Comparison of ENCODE assay signal across 8 cellular contexts in genomic region chr22:50474711-50475651, GRCh38. TPM values are rescaled to one million over a fixed set of nuclear protein-coding genes. Genes with fewer than 3 reads are reported as not detected.
DNase-seq lines count a peak whose midpoint lies in the region; ATAC-seq and TF ChIP-seq lines count a peak whose summit lies in the region.

A gene with protein sequence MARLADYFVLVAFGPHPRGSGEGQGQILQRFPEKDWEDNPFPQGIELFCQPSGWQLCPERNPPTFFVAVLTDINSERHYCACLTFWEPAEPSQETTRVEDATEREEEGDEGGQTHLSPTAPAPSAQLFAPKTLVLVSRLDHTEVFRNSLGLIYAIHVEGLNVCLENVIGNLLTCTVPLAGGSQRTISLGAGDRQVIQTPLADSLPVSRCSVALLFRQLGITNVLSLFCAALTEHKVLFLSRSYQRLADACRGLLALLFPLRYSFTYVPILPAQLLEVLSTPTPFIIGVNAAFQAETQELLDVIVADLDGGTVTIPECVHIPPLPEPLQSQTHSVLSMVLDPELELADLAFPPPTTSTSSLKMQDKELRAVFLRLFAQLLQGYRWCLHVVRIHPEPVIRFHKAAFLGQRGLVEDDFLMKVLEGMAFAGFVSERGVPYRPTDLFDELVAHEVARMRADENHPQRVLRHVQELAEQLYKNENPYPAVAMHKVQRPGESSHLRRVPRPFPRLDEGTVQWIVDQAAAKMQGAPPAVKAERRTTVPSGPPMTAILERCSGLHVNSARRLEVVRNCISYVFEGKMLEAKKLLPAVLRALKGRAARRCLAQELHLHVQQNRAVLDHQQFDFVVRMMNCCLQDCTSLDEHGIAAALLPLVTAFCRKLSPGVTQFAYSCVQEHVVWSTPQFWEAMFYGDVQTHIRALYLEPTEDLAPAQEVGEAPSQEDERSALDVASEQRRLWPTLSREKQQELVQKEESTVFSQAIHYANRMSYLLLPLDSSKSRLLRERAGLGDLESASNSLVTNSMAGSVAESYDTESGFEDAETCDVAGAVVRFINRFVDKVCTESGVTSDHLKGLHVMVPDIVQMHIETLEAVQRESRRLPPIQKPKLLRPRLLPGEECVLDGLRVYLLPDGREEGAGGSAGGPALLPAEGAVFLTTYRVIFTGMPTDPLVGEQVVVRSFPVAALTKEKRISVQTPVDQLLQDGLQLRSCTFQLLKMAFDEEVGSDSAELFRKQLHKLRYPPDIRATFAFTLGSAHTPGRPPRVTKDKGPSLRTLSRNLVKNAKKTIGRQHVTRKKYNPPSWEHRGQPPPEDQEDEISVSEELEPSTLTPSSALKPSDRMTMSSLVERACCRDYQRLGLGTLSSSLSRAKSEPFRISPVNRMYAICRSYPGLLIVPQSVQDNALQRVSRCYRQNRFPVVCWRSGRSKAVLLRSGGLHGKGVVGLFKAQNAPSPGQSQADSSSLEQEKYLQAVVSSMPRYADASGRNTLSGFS (N-terminal part only) (minus strand): TSS chr22:50475035. CDS start chr22:50474840, 195 bp downstream.

- H3K27ac ChIP-seq in Karpas-422 (ENCODE audit: low read length) (peak within 1 kb of the TSS; percentile 99), SJCRH30 (no peak within 1 kb of the TSS; the same call in 1 of the 2 replicates)

- H4K20me1 ChIP-seq in Karpas-422 (ENCODE audit: insufficient read depth, low read depth, low read length): peaks cover 34% of the 10 kb centered on the region; the same call in 1 of the 2 replicates

- H3K4me3 Mint-ChIP-seq in nephron progenitor cell: peak within 1 kb of the TSS; percentile 91

- no peaks in the 10 kb centered on the region for H3K36me3 ChIP-seq in Karpas-422 (ENCODE audit: insufficient read depth, low read length)
- H3K36me3 ChIP-seq in SJCRH30: peaks cover 4% of the 10 kb centered on the region; the same call in 1 of the 2 replicates

- H3K9me3 ChIP-seq in Karpas-422 (ENCODE audit: low read length) (no peaks in the 10 kb centered on the region), SJCRH30 (replicated peaks) (no peaks in the 10 kb centered on the region)

- peak within 1 kb of the TSS; percentile 89 for H3K9ac ChIP-seq in Karpas-422 (ENCODE audit: low read length)

- no peaks in the 10 kb centered on the region for H3K36me3 Mint-ChIP-seq in nephron progenitor cell (ENCODE audit: low read depth)

- H3K9me3 Mint-ChIP-seq in nephron progenitor cell: peaks cover 3% of the 10 kb centered on the region

- peaks cover 40% of the 10 kb centered on the region for H3K79me2 ChIP-seq in Karpas-422 (ENCODE audit: low read length)

- H3K4me2 ChIP-seq in Karpas-422 (ENCODE audit: low read depth, low read length, poor library complexity, severe bottlenecking): peak within 1 kb of the TSS; percentile 92

- H3K4me1 ChIP-seq in Karpas-422 (ENCODE audit: low read length) (peaks cover 46% of the 10 kb centered on the region), SJCRH30 (peaks cover 32% of the 10 kb centered on the region)

- H3K27me3 Mint-ChIP-seq in nephron progenitor cell (ENCODE audit: low read depth, poor library complexity): peaks cover 26% of the 10 kb centered on the region

- TF ChIP-seq CTCF in fibroblast of villous mesenchyme (IDR thresholded peaks at IDR 0.05; ENCODE audit: insufficient read depth, low read depth, low read length) (no peak), nephron progenitor cell (IDR thresholded peaks at IDR 0.05) (no peak)

- H3K4me3 ChIP-seq in Karpas-422 (ENCODE audit: low read length): peak within 1 kb of the TSS; percentile 83
- peak within 1 kb of the TSS; percentile 65 for H3K4me3 ChIP-seq in SJCRH30
- peak within 1 kb of the TSS; percentile 65 for H3K4me3 ChIP-seq in fibroblast of villous mesenchyme (ENCODE audit: low read depth, low read length)

- peak within 1 kb of the TSS; percentile 97 for H2AFZ ChIP-seq in Karpas-422 (ENCODE audit: low read length)

- ATAC-seq in GM21737 (IDR thresholded peaks at IDR 0.05; ENCODE audit: unreplicated experiment): peak; percentile 59
- ATAC-seq in stimulated activated naive CD8-positive, alpha-beta T cell treated with anti-CD3 and anti-CD28 coated beads, Interleukin-15, Interleukin-2, amounts not matched to agents 100 U/mL and 50 U/mL, for 24 hours: peak; percentile 75

- no peaks in the 10 kb centered on the region for H3K27me3 ChIP-seq in Karpas-422 (ENCODE audit: low read length)
- no peaks in the 10 kb centered on the region for H3K27me3 ChIP-seq in SJCRH30

- DNase-seq in DMS53 (lab: John Stamatoyannopoulos, UW) (peak; percentile 93), Karpas-422 (peak; percentile 95), SJCRH30 (peak; percentile 94 to 97), fibroblast of villous mesenchyme (ENCODE audit: low read depth) (peak; percentile 88), nephron progenitor cell (peak; percentile 95)
- DNase-seq in activated gamma-delta T cell treated with anti-CD3 and anti-CD28 coated beads, Interleukin-2, amount 50 U/mL, for 16 hours (ENCODE audit: low read depth): peak; percentile 84
- DNase-seq in stimulated activated naive CD8-positive, alpha-beta T cell treated with anti-CD3 and anti-CD28 coated beads, Interleukin-15, Interleukin-2, amounts not matched to agents 100 U/mL and 50 U/mL, for 24 hours: peak; percentile 93

- no peaks in the 10 kb centered on the region for H3K9me2 ChIP-seq in Karpas-422 (replicated peaks; ENCODE audit: insufficient read depth, low read length)

- peaks cover 69% of the 10 kb centered on the region for H3K4me1 Mint-ChIP-seq in nephron progenitor cell

- H3K27ac Mint-ChIP-seq in nephron progenitor cell: peak within 1 kb of the TSS; percentile 11

RNA-seq across cellular contexts. Expression of the gene that starts here (rescaled TPM):
- 33.5 and 91.5 TPM in 2 replicates for total RNA-seq in Karpas-422 (2014; rRNA removed; shearing (Covaris generic); ENCODE audit: low replicate concordance)
- total RNA-seq in SJCRH30 (2014; rRNA removed; shearing (Covaris generic)): 90.2 and 100 TPM in 2 replicates
- total RNA-seq in fibroblast of villous mesenchyme: 75.1 and 82.8 TPM in 2 replicates
